Comparison of ENCODE assay signal across 8 cellular contexts in genomic region chr2:85578243-85579180, GRCh38. TPM values are rescaled to one million over a fixed set of nuclear protein-coding genes. Genes with fewer than 3 reads are reported as not detected.
A peak's percentile ranks its signal among the peaks of the same experiment; 100 is the strongest.
DNase-seq lines count a peak whose midpoint lies in the region; ATAC-seq and TF ChIP-seq lines count a peak whose summit lies in the region.

No MANE protein-coding gene starts in this region.

- ATAC-seq in HG02678 (IDR thresholded peaks at IDR 0.05; ENCODE audit: unreplicated experiment): peak; percentile 49
- no peak for ATAC-seq in GM21367 (IDR thresholded peaks at IDR 0.05; ENCODE audit: unreplicated experiment)

- H3K79me2 ChIP-seq in neural progenitor cell (ENCODE audit: low read depth): no peaks in the 10 kb centered on the region

- peak overlapping the region; percentile 75 for H3K4me3 Mint-ChIP-seq in neural progenitor cell

- TF ChIP-seq EP300 in esophagus muscularis mucosa (IDR thresholded peaks at IDR 0.05): no peak

- H3K4me3 ChIP-seq in esophagus muscularis mucosa: peak overlapping the region; percentile 34 to 54 (median 36)
- H3K4me3 ChIP-seq in neural progenitor cell: no peak overlapping the region

- no peak overlapping the region for H3K9ac ChIP-seq in neural progenitor cell

- no peaks in the 10 kb centered on the region for H3K9me3 Mint-ChIP-seq in neural progenitor cell

- H3K9me3 ChIP-seq in esophagus muscularis mucosa (no peaks in the 10 kb centered on the region), neural progenitor cell (ENCODE audit: low read depth) (no peaks in the 10 kb centered on the region)

- intact Hi-C loops in esophagus muscularis mucosa (cut with DNase I): no loop called here

- TF ChIP-seq CTCF in GM13976 (IDR thresholded peaks at IDR 0.05; ENCODE audit: borderline replicate concordance, control extremely low read depth, extremely low read depth, insufficient read depth, missing control alignments) (no peak), esophagus muscularis mucosa (IDR thresholded peaks at IDR 0.05) (no peak), neural progenitor cell (IDR thresholded peaks at IDR 0.05) (no peak)

- H3K27ac ChIP-seq in esophagus muscularis mucosa (replicated peaks in 1 of 4): peak overlapping the region; percentile 53 to 74 (median 70)
- no peak overlapping the region for H3K27ac ChIP-seq in neural progenitor cell

- 57% methylated on average over 14 of the region's 19 CpGs for WGBS in esophagus muscularis mucosa

- H3K4me1 ChIP-seq in esophagus muscularis mucosa (peaks cover 21 to 45% (median 41%) of the 10 kb centered on the region in 4 donors), neural progenitor cell (peaks cover 25% of the 10 kb centered on the region)

- peaks cover 1% of the 10 kb centered on the region for H3F3A ChIP-seq in neural progenitor cell (ENCODE audit: low read depth)

- peak overlapping the region; percentile 96 for H3K27ac Mint-ChIP-seq in neural progenitor cell

- peaks cover 2% of the 10 kb centered on the region for H3K36me3 Mint-ChIP-seq in neural progenitor cell

- H3K27me3 Mint-ChIP-seq in neural progenitor cell (ENCODE audit: insufficient read depth, low read depth): peaks cover 9% of the 10 kb centered on the region

- no peaks in the 10 kb centered on the region for H4K20me1 ChIP-seq in neural progenitor cell (ENCODE audit: low read depth)

- H3K36me3 ChIP-seq in esophagus muscularis mucosa (no peaks in the 10 kb centered on the region), neural progenitor cell (no peaks in the 10 kb centered on the region)

- in situ Hi-C loops in GM13976 (cut with MboI; ENCODE audit: low sequenced_read_pairs, unreplicated experiment): no loop called here

- peak overlapping the region; percentile 76 for H2AFZ ChIP-seq in neural progenitor cell (replicated peaks)

- H3K27me3 ChIP-seq in esophagus muscularis mucosa: no peaks in the 10 kb centered on the region
- H3K27me3 ChIP-seq in neural progenitor cell: peaks cover 98% of the 10 kb centered on the region

- peak overlapping the region; percentile 50 for H3K4me2 ChIP-seq in neural progenitor cell

- DNase-seq in GM13976 (ENCODE audit: low spot score): peak; percentile 64
- peak; percentile 95 for DNase-seq in SKM-1 (lab: John Stamatoyannopoulos, UW; ENCODE audit: unreplicated experiment)
- DNase-seq in esophagus muscularis mucosa (ENCODE audit: extremely low spot score): no peak
- DNase-seq in neural progenitor cell (ENCODE audit: low spot score): no peak
- DNase-seq in H4 (ENCODE audit: low spot score): no peak
- DNase-seq in iPS-NIHi7 (ENCODE audit: extremely low spot score): no peak

- peaks cover 44% of the 10 kb centered on the region for H3K4me1 Mint-ChIP-seq in neural progenitor cell

- no peak for TF ChIP-seq POLR2A in esophagus muscularis mucosa (IDR thresholded peaks at IDR 0.05; ENCODE audit: low read depth)

RNA-seq across cellular contexts. Expression of gene VAMP8, which starts 1.1 kb away (rescaled TPM):
- 10 to 100 TPM in 2 of 4 donors, 1 to 10 TPM in 2; 4.8 to 15.6 (median 8.3) TPM for total RNA-seq in esophagus muscularis mucosa
- 0.52 and 2.4 TPM in 2 replicates for total RNA-seq in neural progenitor cell (ENCODE audit: low replicate concordance)
- 0.43 and 1.3 TPM in 2 replicates for total RNA-seq in H4 (2014; rRNA removed; shearing (Covaris generic))

RNA-seq across cellular contexts. Expression of gene VAMP5, which starts 5.7 kb away (rescaled TPM):
- total RNA-seq in esophagus muscularis mucosa (10 to 100 TPM; 35.6 to 50.7 (median 42.0) TPM), neural progenitor cell (ENCODE audit: low replicate concordance) (not detected in 2 replicates)
- total RNA-seq in H4 (2014; rRNA removed; shearing (Covaris generic)): 0.77 and 1.8 TPM in 2 replicates

RNA-seq across cellular contexts. Expression of gene RNF181, which starts 17.0 kb away (rescaled TPM):
- total RNA-seq in esophagus muscularis mucosa (100 to 1,000 TPM; 133 to 142 (median 138) TPM), neural progenitor cell (ENCODE audit: low replicate concordance) (81.3 and 113 TPM in 2 replicates)
- total RNA-seq in H4 (2014; rRNA removed; shearing (Covaris generic)): 286 and 303 TPM in 2 replicates

RNA-seq across cellular contexts. Expression of gene GGCX, which starts 17.2 kb away (rescaled TPM):
- total RNA-seq in esophagus muscularis mucosa: 10 to 100 TPM; 15.0 to 25.3 (median 19.5) TPM
- total RNA-seq in neural progenitor cell (ENCODE audit: low replicate concordance): 29.7 and 41.7 TPM in 2 replicates
- total RNA-seq in H4 (2014; rRNA removed; shearing (Covaris generic)): 36.8 and 44.7 TPM in 2 replicates

RNA-seq across cellular contexts. Expression of gene TMEM150A, which starts 24.0 kb away (rescaled TPM):
- total RNA-seq in esophagus muscularis mucosa (10 to 100 TPM; 22.9 to 36.7 (median 27.5) TPM), neural progenitor cell (ENCODE audit: low replicate concordance) (7.2 and 12.5 TPM in 2 replicates)
- total RNA-seq in H4 (2014; rRNA removed; shearing (Covaris generic)): 10.2 and 11.1 TPM in 2 replicates

Comparison
In these comparisons a context has a peak if more than half of its experiments do, and no peak if none do; other contexts are left out.
1. DNase-seq: peak in GM13976 (single experiment) and SKM-1 (single experiment); none in esophagus muscularis mucosa (single experiment), neural progenitor cell (single experiment), H4 (single experiment) and iPS-NIHi7 (single experiment).
2. RNA of gene VAMP5, which starts 5.7 kb away (total RNA-seq): 35.6 to 50.7 TPM in esophagus muscularis mucosa; 0.77 to 1.8 TPM in H4 and not detected in neural progenitor cell; every median in the first group is over 10 times any median in the second.